Comparison of ENCODE assay signal across 22 cellular contexts in genomic region chr10:44004913-44005787, GRCh38.
"Had no signal": no experiment of that assay in that cellular context is flagged by ENCODE, and none has a peak within 500 bp of the region (broad histone marks: within the 10 kb centered on the region; RNA-seq: fewer than 3 reads in every experiment).

No MANE protein-coding gene starts in this region.

- H3K4me3 ChIP-seq: ascending aorta, gastrocnemius medialis, left ventricle myocardium inferior, ovary, right lobe of liver, smooth muscle cell had no signal

- DNase-seq: activated CD4-positive, alpha-beta T cell treated with anti-CD3 and anti-CD28 coated beads for 48 hours; activated CD4-positive, CD25-positive, alpha-beta regulatory T cell; activated CD8-positive, alpha-beta memory T cell treated with anti-CD3 and anti-CD28 coated beads for 24 hours; activated CD8-positive, alpha-beta memory T cell treated with anti-CD3 and anti-CD28 coated beads, Interleukin-2, amount 50 U/mL, for 48 hours; activated effector memory CD4-positive, alpha-beta T cell treated with Interleukin-2 at 50 U/mL for 16 hours; activated naive CD4-positive, alpha-beta T cell treated with anti-CD3 and anti-CD28 coated beads, Interleukin-2, amount 50 U/mL, for 16 hours; activated T-cell treated with anti-CD3 and anti-CD28 coated beads, Interleukin-2, amount 50 U/mL, for 48 hours; cortex of kidney; effector CD4-positive, alpha-beta T cell; gastrocnemius medialis; head of caudate nucleus; kidney glomerular epithelial cell; left ventricle myocardium inferior; mammary epithelial cell; ovary; right lobe of liver; stimulated activated CD4-positive, alpha-beta T cell treated with anti-CD3 and anti-CD28 coated beads, Interleukin-4, amount 100 ng/mL, for 1 hour; T-cell; testis had no signal

- H3K4me3 Mint-ChIP-seq: stimulated activated effector memory CD8-positive, alpha-beta T cell treated with anti-CD3 and anti-CD28 coated beads, Interleukin-12 subunit alpha, Interleukin-12 subunit beta, amount 100 ng/mL, for 72 hours; T-cell had no signal

- H3K36me3 ChIP-seq: ascending aorta, gastrocnemius medialis, left ventricle myocardium inferior, ovary, right lobe of liver had no signal

- H3K9me3 Mint-ChIP-seq: stimulated activated effector memory CD8-positive, alpha-beta T cell treated with anti-CD3 and anti-CD28 coated beads, Interleukin-12 subunit alpha, Interleukin-12 subunit beta, amount 100 ng/mL, for 72 hours; T-cell had no signal

- H3K27me3 ChIP-seq: ascending aorta, gastrocnemius medialis, ovary, right lobe of liver, testis had no signal

- H3K27ac ChIP-seq: ascending aorta, gastrocnemius medialis, left ventricle myocardium inferior, ovary, right lobe of liver, testis had no signal

- H3K9me3 ChIP-seq: ascending aorta, gastrocnemius medialis, left ventricle myocardium inferior, ovary, right lobe of liver, testis had no signal

- ATAC-seq: gastrocnemius medialis, T-cell had no signal

- H3K4me1 ChIP-seq: right lobe of liver, testis had no signal

- H3K27ac Mint-ChIP-seq: stimulated activated effector memory CD8-positive, alpha-beta T cell treated with anti-CD3 and anti-CD28 coated beads, Interleukin-12 subunit alpha, Interleukin-12 subunit beta, amount 100 ng/mL, for 72 hours; T-cell had no signal

- H3K4me1 Mint-ChIP-seq: stimulated activated effector memory CD8-positive, alpha-beta T cell treated with anti-CD3 and anti-CD28 coated beads, Interleukin-12 subunit alpha, Interleukin-12 subunit beta, amount 100 ng/mL, for 72 hours; T-cell had no signal

- H3K36me3 Mint-ChIP-seq: stimulated activated effector memory CD8-positive, alpha-beta T cell treated with anti-CD3 and anti-CD28 coated beads, Interleukin-12 subunit alpha, Interleukin-12 subunit beta, amount 100 ng/mL, for 72 hours; T-cell had no signal
